Comparison of ENCODE assay signal across 15 cellular contexts in the genomic region with DNA sequence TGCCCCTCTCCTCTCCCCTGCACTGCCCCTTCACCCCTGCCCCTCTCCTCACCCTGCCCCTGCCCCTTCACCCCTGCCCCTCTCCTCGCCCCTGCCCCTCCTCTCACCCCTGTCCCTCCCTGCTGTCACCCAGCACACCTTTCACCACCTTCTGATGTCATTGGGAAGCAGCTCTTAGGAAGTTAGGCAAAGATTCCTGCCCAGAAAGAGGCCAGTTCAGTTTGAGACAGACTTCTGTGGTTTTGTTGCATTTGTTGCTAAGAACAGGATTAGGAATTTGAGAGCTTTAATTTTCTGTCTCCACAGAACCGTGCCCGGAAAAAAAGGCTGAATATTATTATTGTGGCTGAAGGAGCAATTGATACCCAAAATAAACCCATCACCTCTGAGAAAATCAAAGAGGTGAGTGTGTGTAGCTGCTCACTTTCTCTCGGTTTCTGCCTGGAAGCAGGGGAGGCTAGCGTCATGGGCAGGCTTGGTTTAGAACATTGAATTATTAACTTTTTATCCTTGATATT. TPM values are rescaled to one million over a fixed set of nuclear protein-coding genes. Genes with fewer than 3 reads are reported as not detected.
A peak's percentile ranks its signal among the peaks of the same experiment; 100 is the strongest.
DNase-seq lines count a peak whose midpoint lies in the region; ATAC-seq, FAIRE-seq and TF ChIP-seq lines count a peak whose summit lies in the region.
"Had no signal": no experiment of that assay in that cellular context is flagged by ENCODE, and none has a peak within 500 bp of the region (broad histone marks: within the 10 kb centered on the region; RNA-seq: fewer than 3 reads in every experiment).

No MANE protein-coding gene starts in this region.

- H3K4me1 ChIP-seq in ACC112 (ENCODE audit: control insufficient read depth, insufficient read depth, low read length, unreplicated experiment): peaks cover 33% of the 10 kb centered on the region

- no peaks in the 10 kb centered on the region for H3K27me3 ChIP-seq in ACC112 (ENCODE audit: insufficient read depth, low read length)
- H3K27me3 ChIP-seq: neutrophil had no signal

- ATAC-seq in GM18511 (IDR thresholded peaks at IDR 0.05; ENCODE audit: unreplicated experiment): no peak

- no peak overlapping the region for H2AFZ ChIP-seq in ACC112 (ENCODE audit: low read length, unreplicated experiment)

- peaks cover 60% of the 10 kb centered on the region for H3K36me3 ChIP-seq in ACC112 (ENCODE audit: insufficient read depth, low read length)
- H3K36me3 ChIP-seq: neutrophil had no signal

- TF ChIP-seq CTCF in retinal pigment epithelial cell (conservative IDR thresholded peaks at IDR 0.05; ENCODE audit: low read depth, low read length): no peak

- FAIRE-seq in GM12891 (lab: Jason Lieb, UNC): no peak
- FAIRE-seq: endothelial cell of umbilical vein, islet of Langerhans had no signal

- DNase-seq in fibroblast of peridontal ligament (ENCODE audit: extremely low read depth) (peak; percentile 84), retinal pigment epithelial cell (ENCODE audit: low read depth) (peak; percentile 86), NCI-H2029 treated with DMSO at 0.1 percent for 48 hours (lab: John Stamatoyannopoulos, UW) (no peak), GM12891 (ENCODE audit: insufficient read length, low spot score) (no peak)
- DNase-seq in central memory CD4-positive, alpha-beta T cell: no peak
- DNase-seq: activated naive CD8-positive, alpha-beta T cell treated with anti-CD3 and anti-CD28 coated beads, Interleukin-2, amount 10 ng/mL, durations not matched to agents 7 days and 5 days; AML-193; HFFc6; stimulated activated CD4-positive, alpha-beta T cell treated with anti-CD3 and anti-CD28 coated beads, Interleukin-4, amount 100 ng/mL, for 24 hours had no signal

- H3K79me2 ChIP-seq in ACC112 (ENCODE audit: control insufficient read depth, insufficient read depth, low read length, unreplicated experiment): peaks cover 34% of the 10 kb centered on the region

- H3K27ac ChIP-seq in ACC112 (ENCODE audit: low read depth, low read length) (peak overlapping the region; percentile 100), angular gyrus (ENCODE audit: low read depth, low read length) (peak overlapping the region; percentile 17)
- H3K27ac ChIP-seq: neutrophil had no signal

- TF ChIP-seq POLR2A in GM12891 (IDR thresholded peaks at IDR 0.05; ENCODE audit: low read depth, low read length): no peak

- H3K4me3 ChIP-seq in ACC112 (ENCODE audit: low read depth, low read length) (peak overlapping the region; percentile 39; the same call in 1 of the 2 replicates), retinal pigment epithelial cell (ENCODE audit: low read length) (peak overlapping the region; percentile 1)

TF ChIP-seq in GM12891, 5 proteins besides CTCF, POLR2A, EP300 and RAD21:
- TF ChIP-seq TAF1 (IDR thresholded peaks at IDR 0.05; ENCODE audit: low read depth, low read length) (no peak), PAX5 (IDR thresholded peaks at IDR 0.05; ENCODE audit: insufficient read depth, low read length, severe bottlenecking) (no peak), POU2F2 (IDR thresholded peaks at IDR 0.05; ENCODE audit: low read depth, low read length) (no peak), POLR2AphosphoS5 (IDR thresholded peaks at IDR 0.05; ENCODE audit: low read depth, low read length) (no peak), SPI1 (IDR thresholded peaks at IDR 0.05; ENCODE audit: low read depth, low read length) (no peak)
TF ChIP-seq in GM12891: peak in this region for 0.

RNA-seq across cellular contexts. Expression of gene PFKP, which starts 39.6 kb away (rescaled TPM):
- polyA plus RNA-seq in GM12891 (2012; ENCODE audit: low read depth, missing spikeins): 129 TPM

Comparison
In these comparisons a context has a peak if more than half of its experiments do, and no peak if none do; other contexts are left out.
1. DNase-seq: peak in fibroblast of peridontal ligament (single experiment) and retinal pigment epithelial cell (single experiment); none in NCI-H2029 treated with DMSO at 0.1 percent for 48 hours (single experiment), central memory CD4-positive, alpha-beta T cell (single experiment) and GM12891 (single experiment).